ENCODE assay signal across 1 cellular context in genomic region chr7:18511351-18511750, GRCh38.
TF ChIP-seq lines count a peak whose summit lies in the region.

No MANE protein-coding gene starts in this region.

TF ChIP-seq in IMR-90, 13 proteins besides CTCF, POLR2A, EP300 and RAD21:
- TF ChIP-seq SMC3 (IDR thresholded peaks at IDR 0.05; ENCODE audit: low read depth, low read length) (no peak), CHD1 (IDR thresholded peaks at IDR 0.05; ENCODE audit: low read depth, low read length) (no peak), RFX5 (IDR thresholded peaks at IDR 0.05; ENCODE audit: low read depth, low read length) (no peak), NFE2L2 (IDR thresholded peaks at IDR 0.05; ENCODE audit: low read depth, low read length) (no peak), MAZ (IDR thresholded peaks at IDR 0.05; ENCODE audit: borderline replicate concordance, low read depth, low read length) (no peak), MAFK (IDR thresholded peaks at IDR 0.05; ENCODE audit: low read depth, low read length) (no peak), ELK1 (IDR thresholded peaks at IDR 0.05; ENCODE audit: borderline replicate concordance, low read depth, low read length) (no peak), CEBPB (IDR thresholded peaks at IDR 0.05; ENCODE audit: low read depth, low read length) (no peak), RCOR1 (IDR thresholded peaks at IDR 0.05; ENCODE audit: insufficient replicate concordance, low read length) (no peak), FOS (IDR thresholded peaks at IDR 0.05; ENCODE audit: low read depth, low read length) (no peak), BHLHE40 (IDR thresholded peaks at IDR 0.05; ENCODE audit: low read depth, low read length) (no peak), MXI1 (IDR thresholded peaks at IDR 0.05; ENCODE audit: borderline replicate concordance, low read depth, low read length) (no peak)
- TF ChIP-seq, protein P1, sequence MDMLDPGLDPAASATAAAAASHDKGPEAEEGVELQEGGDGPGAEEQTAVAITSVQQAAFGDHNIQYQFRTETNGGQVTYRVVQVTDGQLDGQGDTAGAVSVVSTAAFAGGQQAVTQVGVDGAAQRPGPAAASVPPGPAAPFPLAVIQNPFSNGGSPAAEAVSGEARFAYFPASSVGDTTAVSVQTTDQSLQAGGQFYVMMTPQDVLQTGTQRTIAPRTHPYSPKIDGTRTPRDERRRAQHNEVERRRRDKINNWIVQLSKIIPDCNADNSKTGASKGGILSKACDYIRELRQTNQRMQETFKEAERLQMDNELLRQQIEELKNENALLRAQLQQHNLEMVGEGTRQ (IDR thresholded peaks at IDR 0.05; ENCODE audit: low read depth, low read length) = no peak
